In genomic region chr1:28437924-28438699, GRCh38 we compare ENCODE assay signal across 8 cellular contexts.
DNase-seq lines count a peak whose midpoint lies in the region; ATAC-seq, FAIRE-seq and TF ChIP-seq lines count a peak whose summit lies in the region.

No MANE protein-coding gene starts in this region.

- ATAC-seq in HG02981 (IDR thresholded peaks at IDR 0.05; ENCODE audit: unreplicated experiment), result no peak

- 34% methylated on average over 10 of the region's 10 CpGs for WGBS in smooth muscle cell (ENCODE audit: low lambda C conversion rate)

- H3K4me2 ChIP-seq in smooth muscle cell, result peak overlapping the region; percentile 81

- no peak overlapping the region for H2AFZ ChIP-seq in smooth muscle cell (ENCODE audit: low read depth)

- intact Hi-C loops in kidney (cut with DNase I), result no loop called here

- H3K4me1 ChIP-seq in kidney (ENCODE audit: control insufficient read depth in 1 of 2, insufficient read depth in 1 of 2, low read depth in 1 of 2, low read length in 2 of 2) (peaks cover 6 to 10% of the 10 kb centered on the region in 2 donors), smooth muscle cell (ENCODE audit: low read depth) (peaks cover 18% of the 10 kb centered on the region)

- peak; percentile 96 for FAIRE-seq in bronchial epithelial cell (lab: Jason Lieb, UNC)
- peak; percentile 53 for FAIRE-seq in kidney (lab: Jason Lieb, UNC)

- peak overlapping the region; percentile 4 to 45 for H3K9ac ChIP-seq in kidney (ENCODE audit: low read length in 2 of 2)
- H3K9ac ChIP-seq in smooth muscle cell (ENCODE audit: low read depth), result peak overlapping the region; percentile 67

- H3K27ac ChIP-seq in kidney (ENCODE audit: low read depth in 2 of 2, low read length in 2 of 2) (peak overlapping the region; percentile 65 to 89), smooth muscle cell (ENCODE audit: low read depth) (peak overlapping the region; percentile 91)

- H3F3A ChIP-seq in smooth muscle cell (ENCODE audit: low read depth), result peaks cover 21% of the 10 kb centered on the region

- H4K20me1 ChIP-seq in smooth muscle cell (ENCODE audit: low read depth), result peaks cover 41% of the 10 kb centered on the region

- peaks cover 27% of the 10 kb centered on the region for H3K79me2 ChIP-seq in smooth muscle cell (ENCODE audit: low read depth)

- DNase-seq in Ammon's horn (ENCODE audit: low spot score) (peak; percentile 79), GM19238 (ENCODE audit: insufficient read length, low spot score) (peak; percentile 4), NCI-H510A treated with DMSO at 0.1 percent for 48 hours (lab: John Stamatoyannopoulos, UW) (peak; percentile 91), bronchial epithelial cell (ENCODE audit: low read depth) (peak; percentile 98), kidney (peak; percentile 86), smooth muscle cell (lab: John Stamatoyannopoulos, UW; ENCODE audit: unreplicated experiment) (peak; percentile 26)
- DNase-seq in activated CD4-positive, CD25-positive, alpha-beta regulatory T cell treated with anti-CD3 and anti-CD28 coated beads, Interleukin-2, amount 50 U/mL, for 72 hours, result no peak

- H3K27me3 ChIP-seq in bronchial epithelial cell (ENCODE audit: control insufficient read depth, insufficient read depth, low read length), result no peaks in the 10 kb centered on the region
- no peaks in the 10 kb centered on the region for H3K27me3 ChIP-seq in smooth muscle cell (ENCODE audit: low read depth)

- H3K36me3 ChIP-seq in bronchial epithelial cell (ENCODE audit: control insufficient read depth, insufficient read depth, low read length) (no peaks in the 10 kb centered on the region), kidney (ENCODE audit: control insufficient read depth in 1 of 2, insufficient read depth in 2 of 2, low read length in 2 of 2) (no peaks in the 10 kb centered on the region), smooth muscle cell (ENCODE audit: low read depth) (no peaks in the 10 kb centered on the region)

- H3K9me3 ChIP-seq in kidney (ENCODE audit: control insufficient read depth in 1 of 2, low read length in 2 of 2) (no peaks in the 10 kb centered on the region), smooth muscle cell (replicated peaks; ENCODE audit: low read depth) (no peaks in the 10 kb centered on the region)

- H3K4me3 ChIP-seq in bronchial epithelial cell (ENCODE audit: low read depth, low read length) (peak overlapping the region; percentile 42), kidney (ENCODE audit: low read length in 2 of 2) (peak overlapping the region; percentile 26 to 30), smooth muscle cell (peak overlapping the region; percentile 37)

- TF ChIP-seq CTCF in bronchial epithelial cell (IDR thresholded peaks at IDR 0.05; ENCODE audit: insufficient read depth, low read length, severe bottlenecking) (no peak), kidney (IDR thresholded peaks at IDR 0.05; ENCODE audit: borderline replicate concordance, extremely low read depth, insufficient read depth) (no peak), smooth muscle cell (IDR thresholded peaks at IDR 0.05; ENCODE audit: borderline replicate concordance, insufficient read depth, poor library complexity, severe bottlenecking) (no peak)
